Comparison of ENCODE assay signal across 27 cellular contexts in the genomic region with DNA sequence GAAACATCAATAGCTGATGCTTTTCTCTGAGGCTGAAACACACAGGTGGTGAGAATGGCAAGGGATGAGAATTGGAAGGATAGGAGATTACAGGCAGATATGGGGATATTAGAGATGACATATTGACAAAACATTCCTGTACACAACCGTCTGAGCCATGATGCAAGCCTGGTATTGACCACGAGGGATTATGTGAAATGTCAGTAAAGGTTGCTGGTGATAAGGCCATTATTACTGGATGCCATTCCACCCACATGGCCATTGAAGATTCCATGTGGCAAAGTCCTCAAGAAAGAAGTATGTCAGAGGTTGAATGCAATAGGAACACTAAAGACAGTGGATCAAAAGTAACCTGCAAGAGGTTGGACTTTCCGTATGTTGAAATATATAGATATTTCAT. TPM values are rescaled to one million over a fixed set of nuclear protein-coding genes. Genes with fewer than 3 reads are reported as not detected.
A peak's percentile ranks its signal among the peaks of the same experiment; 100 is the strongest.
DNase-seq lines count a peak whose midpoint lies in the region; ATAC-seq, FAIRE-seq and TF ChIP-seq lines count a peak whose summit lies in the region.
"Had no signal": no experiment of that assay in that cellular context is flagged by ENCODE, and none has a peak within 500 bp of the region (broad histone marks: within the 10 kb centered on the region; RNA-seq: fewer than 3 reads in every experiment).

No MANE protein-coding gene starts in this region.

- TF ChIP-seq CTCF in colonic mucosa (IDR thresholded peaks at IDR 0.05), result no peak

- intact Hi-C loops in left colon (cut with DNase I, micrococcal nuclease) (no loop called here), colonic mucosa (cut with DNase I) (no loop called here)

- no peak overlapping the region for H3K4me3 Mint-ChIP-seq in activated naive CD8-positive, alpha-beta T cell treated with anti-CD3 and anti-CD28 coated beads for 36 hours
- H3K4me3 Mint-ChIP-seq: CD8-positive, alpha-beta T cell; nephron had no signal

- no peaks in the 10 kb centered on the region for H3K27me3 Mint-ChIP-seq in activated naive CD8-positive, alpha-beta T cell treated with anti-CD3 and anti-CD28 coated beads for 36 hours
- H3K27me3 Mint-ChIP-seq: progenitor cell of endocrine pancreas had no signal

- no peaks in the 10 kb centered on the region for H3K36me3 ChIP-seq in colonic mucosa
- H3K36me3 ChIP-seq: transverse colon had no signal

- ATAC-seq in left colon (peak; percentile 35), GM21737 (IDR thresholded peaks at IDR 0.05; ENCODE audit: unreplicated experiment) (no peak)
- ATAC-seq: CD8-positive, alpha-beta T cell; left cardiac atrium had no signal

- no peaks in the 10 kb centered on the region for H3K9me3 ChIP-seq in colonic mucosa
- H3K9me3 ChIP-seq: esophagus squamous epithelium, transverse colon had no signal

- peak overlapping the region; percentile 80 for H3K27ac Mint-ChIP-seq in activated naive CD8-positive, alpha-beta T cell treated with anti-CD3 and anti-CD28 coated beads for 36 hours
- H3K27ac Mint-ChIP-seq: CD8-positive, alpha-beta T cell; nephron; progenitor cell of endocrine pancreas had no signal

- peak; percentile 49 for FAIRE-seq in GM19239 (lab: Jason Lieb, UNC)
- FAIRE-seq: H1 had no signal

- no peaks in the 10 kb centered on the region for H3K27me3 ChIP-seq in colonic mucosa
- H3K27me3 ChIP-seq: esophagus squamous epithelium, transverse colon had no signal

- no peaks in the 10 kb centered on the region for H3K4me1 ChIP-seq in colonic mucosa

- no peak overlapping the region for H3K9ac ChIP-seq in colonic mucosa (ENCODE audit: low read depth in 2 of 2, low read length in 2 of 2)

- H3K4me3 ChIP-seq in colonic mucosa, result no peak overlapping the region
- H3K4me3 ChIP-seq: esophagus squamous epithelium, transverse colon had no signal

- peaks cover 8% of the 10 kb centered on the region for H3K9me3 Mint-ChIP-seq in activated naive CD8-positive, alpha-beta T cell treated with anti-CD3 and anti-CD28 coated beads for 36 hours
- H3K9me3 Mint-ChIP-seq: CD8-positive, alpha-beta T cell had no signal

- H3K4me1 Mint-ChIP-seq in activated naive CD8-positive, alpha-beta T cell treated with anti-CD3 and anti-CD28 coated beads for 36 hours, result peaks cover 36% of the 10 kb centered on the region
- H3K4me1 Mint-ChIP-seq: nephron had no signal

- peaks cover 34% of the 10 kb centered on the region for H3K36me3 Mint-ChIP-seq in activated naive CD8-positive, alpha-beta T cell treated with anti-CD3 and anti-CD28 coated beads for 36 hours

- H3K27ac ChIP-seq in colonic mucosa, result no peak overlapping the region
- H3K27ac ChIP-seq: esophagus squamous epithelium, transverse colon had no signal

- DNase-seq in AG20443 (ENCODE audit: low spot score), result peak; percentile 27
- no peak for DNase-seq in GM19239 (ENCODE audit: insufficient read length, low spot score)
- DNase-seq in activated naive CD8-positive, alpha-beta T cell treated with anti-CD3 and anti-CD28 coated beads for 36 hours, result no peak
- DNase-seq in left colon, result no peak
- no peak for DNase-seq in colonic mucosa
- DNase-seq in hepatic stellate cell (ENCODE audit: low spot score), result no peak
- DNase-seq in NCI-H2171 treated with DMSO at 0.1 percent for 48 hours (lab: John Stamatoyannopoulos, UW), result no peak
- DNase-seq: activated effector memory CD4-positive, alpha-beta T cell treated with anti-CD3 and anti-CD28 coated beads, Interleukin-2, amount 50 U/mL, for 16 hours; amniotic stem cell; CD8-positive, alpha-beta T cell; central memory CD4-positive, alpha-beta T cell; DMS153; effector CD4-positive, alpha-beta T cell; esophagus squamous epithelium; GF-D8; KBM-7; left cardiac atrium; NCI-H1048; NCI-H2081 treated with DMSO at 0.1 percent for 48 hours; stimulated activated CD4-positive, alpha-beta T cell treated with anti-CD3 and anti-CD28 coated beads, Interleukin-2, amount 100 ng/mL, for 24 hours; stimulated activated naive CD8-positive, alpha-beta T cell treated with anti-CD3 and anti-CD28 coated beads, Interleukin-15, Interleukin-2, amounts not matched to agents 100 U/mL and 50 U/mL, for 24 hours; transverse colon had no signal

RNA-seq across cellular contexts. Expression of gene GRAMD2B, which starts 15.7 kb away (rescaled TPM):
- total RNA-seq in activated naive CD8-positive, alpha-beta T cell treated with anti-CD3 and anti-CD28 coated beads for 36 hours, result 1 to 10 TPM; 7.4 to 7.7 TPM
- total RNA-seq in left colon, result 10 to 100 TPM; 49.8 to 52.2 TPM
- total RNA-seq in colonic mucosa, result 10 to 100 TPM; 30.9 to 60.4 TPM
- total RNA-seq: NCI-H460 had no signal
